Comparison of ENCODE assay signal across 14 cellular contexts in the genomic region with DNA sequence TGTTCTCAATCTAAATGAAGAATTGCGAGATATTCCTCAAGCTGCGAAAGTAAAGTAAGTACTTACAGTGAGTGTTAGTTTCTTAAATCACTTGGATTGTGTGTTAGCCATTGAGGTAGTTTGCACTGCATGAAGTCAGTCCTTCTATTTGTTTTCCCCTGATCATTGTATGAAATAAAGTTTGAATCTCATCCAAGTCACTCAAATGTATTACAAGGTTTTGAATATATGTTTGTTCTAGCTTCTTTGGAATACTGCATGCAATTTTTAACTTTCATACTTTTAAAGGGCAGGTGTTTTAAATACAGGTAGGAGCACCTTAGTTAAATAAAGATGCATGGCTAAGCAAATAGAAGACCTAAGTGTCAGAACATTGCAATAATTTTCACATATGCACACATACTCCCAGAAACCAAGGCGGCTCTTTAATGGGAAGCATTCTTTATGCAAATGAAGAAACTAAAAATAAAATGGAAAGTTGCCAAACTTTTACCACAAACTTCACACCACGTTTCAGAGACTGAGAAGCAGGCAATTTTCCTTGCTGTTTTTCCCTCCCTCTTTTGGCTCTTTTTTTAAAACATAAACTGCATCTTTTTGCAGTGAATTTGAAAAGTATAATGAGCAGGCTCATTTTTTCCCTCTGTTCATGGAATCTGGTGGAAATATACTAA.
DNase-seq lines count a peak whose midpoint lies in the region; ATAC-seq and TF ChIP-seq lines count a peak whose summit lies in the region.
"Had no signal": no experiment of that assay in that cellular context is flagged by ENCODE, and none has a peak within 500 bp of the region (broad histone marks: within the 10 kb centered on the region; RNA-seq: fewer than 3 reads in every experiment).

No MANE protein-coding gene starts in this region.

- peaks cover 5% of the 10 kb centered on the region for H3K36me3 Mint-ChIP-seq in activated naive CD8-positive, alpha-beta T cell treated with anti-CD3 and anti-CD28 coated beads for 36 hours

- no peaks in the 10 kb centered on the region for H3K4me1 Mint-ChIP-seq in activated naive CD8-positive, alpha-beta T cell treated with anti-CD3 and anti-CD28 coated beads for 36 hours

- H3K27ac Mint-ChIP-seq in activated naive CD8-positive, alpha-beta T cell treated with anti-CD3 and anti-CD28 coated beads for 36 hours: no peak overlapping the region
- H3K27ac Mint-ChIP-seq: activated naive CD8-positive, alpha-beta T cell had no signal

- no peak for ATAC-seq in RWPE2 (ENCODE audit: low read depth)

- H3K27ac ChIP-seq in RWPE2 (ENCODE audit: poor library complexity, severe bottlenecking): peak overlapping the region; percentile 98
- H3K27ac ChIP-seq in muscle layer of duodenum (ENCODE audit: low read length): peak overlapping the region; percentile 6

- H3K4me1 ChIP-seq in RWPE2 (ENCODE audit: insufficient read depth, poor library complexity, severe bottlenecking): peaks cover 78% of the 10 kb centered on the region
- peaks cover 3 to 19% of the 10 kb centered on the region in 2 donors for H3K4me1 ChIP-seq in muscle layer of duodenum (ENCODE audit: control insufficient read depth in 1 of 2, insufficient read depth in 2 of 2, low read length in 2 of 2)

- peaks cover 12% of the 10 kb centered on the region for H3K36me3 ChIP-seq in RWPE2 (ENCODE audit: low read depth)
- H3K36me3 ChIP-seq in muscle layer of duodenum (ENCODE audit: control insufficient read depth in 1 of 2, insufficient read depth in 2 of 2, low read length in 2 of 2): peaks cover 24 to 27% of the 10 kb centered on the region in 2 donors

- H3K4me3 Mint-ChIP-seq in activated naive CD8-positive, alpha-beta T cell treated with anti-CD3 and anti-CD28 coated beads for 36 hours: no peak overlapping the region
- H3K4me3 Mint-ChIP-seq: activated naive CD8-positive, alpha-beta T cell; immature natural killer cell had no signal

- peak; percentile 79 for DNase-seq in DMS 273 (lab: John Stamatoyannopoulos, UW; ENCODE audit: unreplicated experiment)
- DNase-seq in LNCaP clone FGC (ENCODE audit: low read depth): peak; percentile 56
- DNase-seq in RWPE2 (ENCODE audit: low spot score): no peak
- DNase-seq in T-helper 9 cell: no peak
- no peak for DNase-seq in NCI-H146 (lab: John Stamatoyannopoulos, UW)
- DNase-seq in activated naive CD8-positive, alpha-beta T cell treated with anti-CD3 and anti-CD28 coated beads for 36 hours: no peak
- no peak for DNase-seq in ecto neural progenitor cell (ENCODE audit: low spot score)
- DNase-seq: activated CD4-positive, alpha-beta T cell treated with anti-CD3 and anti-CD28 coated beads, Interleukin-2, amount 50 U/mL, for 1 hour; GOT3; immature natural killer cell; SHP77 had no signal

- no peaks in the 10 kb centered on the region for H3K27me3 Mint-ChIP-seq in activated naive CD8-positive, alpha-beta T cell treated with anti-CD3 and anti-CD28 coated beads for 36 hours
- H3K27me3 Mint-ChIP-seq: activated naive CD8-positive, alpha-beta T cell had no signal

- H3K27me3 ChIP-seq in RWPE2 (ENCODE audit: insufficient read depth, poor library complexity, severe bottlenecking) (no peaks in the 10 kb centered on the region), muscle layer of duodenum (ENCODE audit: low read depth, low read length) (no peaks in the 10 kb centered on the region)
- H3K27me3 ChIP-seq: tibial nerve had no signal

- no peaks in the 10 kb centered on the region for H3K9me3 Mint-ChIP-seq in activated naive CD8-positive, alpha-beta T cell treated with anti-CD3 and anti-CD28 coated beads for 36 hours
- H3K9me3 Mint-ChIP-seq: immature natural killer cell had no signal

- no peak overlapping the region for H3K4me3 ChIP-seq in LNCaP clone FGC (ENCODE audit: low read depth, low read length)
- no peak overlapping the region for H3K4me3 ChIP-seq in RWPE2 (ENCODE audit: severe bottlenecking)
- no peak overlapping the region for H3K4me3 ChIP-seq in muscle layer of duodenum (ENCODE audit: low read depth in 1 of 2, low read length in 2 of 2)
- H3K4me3 ChIP-seq: tibial nerve had no signal

- TF ChIP-seq CTCF in LNCaP clone FGC (IDR thresholded peaks at IDR 0.05; ENCODE audit: control insufficient read depth, extremely low read depth, insufficient read depth) (no peak), RWPE2 (IDR thresholded peaks at IDR 0.05; ENCODE audit: poor library complexity, severe bottlenecking) (no peak)

- H3K9me3 ChIP-seq in RWPE2 (ENCODE audit: severe bottlenecking) (no peaks in the 10 kb centered on the region), muscle layer of duodenum (ENCODE audit: control insufficient read depth in 1 of 2, low read length in 2 of 2) (no peaks in the 10 kb centered on the region)
- H3K9me3 ChIP-seq: tibial nerve had no signal

Comparison
In these comparisons a context has a peak if more than half of its experiments do, and no peak if none do; other contexts are left out.
1. DNase-seq: peak in DMS 273 (single experiment) and LNCaP clone FGC (single experiment); none in RWPE2 (single experiment), T-helper 9 cell (single experiment), NCI-H146 (single experiment), activated naive CD8-positive, alpha-beta T cell treated with anti-CD3 and anti-CD28 coated beads for 36 hours (single experiment) and ecto neural progenitor cell (single experiment).